9 cellular contexts compared by ENCODE assay signal in the genomic region with DNA sequence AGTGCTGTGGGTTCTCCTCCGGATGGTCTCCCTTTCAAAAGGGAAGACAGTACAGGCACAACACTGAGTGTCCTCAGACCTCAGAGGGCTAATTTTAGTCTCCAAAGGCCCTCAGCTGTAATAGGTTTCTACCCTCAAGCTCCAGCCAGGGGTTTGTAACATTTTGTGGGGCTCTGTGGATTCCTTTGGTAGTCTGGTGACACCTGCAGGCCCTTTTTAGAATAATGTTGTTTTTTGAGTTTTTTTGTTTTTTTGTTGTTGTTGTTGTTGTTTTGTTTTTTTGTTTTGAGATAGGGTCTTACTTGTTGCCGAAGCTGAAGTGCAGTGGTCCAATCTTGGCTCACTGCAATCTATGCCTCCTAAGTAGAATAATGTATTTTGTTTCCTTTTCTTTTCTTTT. TPM values are rescaled to one million over a fixed set of nuclear protein-coding genes. Genes with fewer than 3 reads are reported as not detected.
A peak's percentile ranks its signal among the peaks of the same experiment; 100 is the strongest.
DNase-seq lines count a peak whose midpoint lies in the region; ATAC-seq, FAIRE-seq and TF ChIP-seq lines count a peak whose summit lies in the region.
"Had no signal": no experiment of that assay in that cellular context is flagged by ENCODE, and none has a peak within 500 bp of the region (broad histone marks: within the 10 kb centered on the region; RNA-seq: fewer than 3 reads in every experiment).

No MANE protein-coding gene starts in this region.

- H3K9ac ChIP-seq in HCT116 (ENCODE audit: low read length) = no peak overlapping the region
- H3K9ac ChIP-seq in adipocyte (ENCODE audit: low read length) = no peak overlapping the region
- H3K9ac ChIP-seq in kidney (ENCODE audit: low read length in 2 of 2) = no peak overlapping the region

- intact Hi-C loops in HCT116 (cut with micrococcal nuclease) (loop anchor here (1.0 to 5.0 kb wide), 2 partner anchors 78 to 306 kb away; no protein-coding TSS in a partner anchor), kidney (cut with DNase I) (no loop called here)

- TF ChIP-seq CTCF in AG04450 (IDR thresholded peaks at IDR 0.05; ENCODE audit: low read depth, low read length) (peak; percentile 47), HCT116 (IDR thresholded peaks at IDR 0.05 in 2 of 3, conservative IDR thresholded peaks at IDR 0.05 in 1 of 3; ENCODE audit: borderline replicate concordance in 1 of 3, insufficient read depth in 1 of 3, low read depth in 2 of 3, low read length in 2 of 3) (peak; percentile 20 to 57 (median 44); a peak in 4 of 6 replicates), kidney (IDR thresholded peaks at IDR 0.05; ENCODE audit: borderline replicate concordance, extremely low read depth, insufficient read depth) (peak; percentile 30)

- no peak overlapping the region for H3K4me3 ChIP-seq in AG04450 (ENCODE audit: low read depth, low read length)
- no peak overlapping the region for H3K4me3 ChIP-seq in HCT116 (replicated peaks in 1 of 2; ENCODE audit: low read depth in 1 of 2, low read length in 2 of 2)
- no peak overlapping the region for H3K4me3 ChIP-seq in adipocyte (ENCODE audit: low read length)
- no peak overlapping the region for H3K4me3 ChIP-seq in kidney (ENCODE audit: low read length in 2 of 2)
- H3K4me3 ChIP-seq: pancreas had no signal

- no peaks in the 10 kb centered on the region for H3K9me2 ChIP-seq in HCT116 (ENCODE audit: insufficient read depth)

- no peak for TF ChIP-seq POLR2A in HCT116 (IDR thresholded peaks at IDR 0.05; ENCODE audit: borderline replicate concordance, extremely low read depth, insufficient read depth, insufficient read length)

- no peak for FAIRE-seq in kidney (lab: Jason Lieb, UNC)
- FAIRE-seq: pancreas had no signal

- H2AFZ ChIP-seq in HCT116 (ENCODE audit: low read depth, low read length, poor library complexity, severe bottlenecking) = no peak overlapping the region

- H3K79me2 ChIP-seq in HCT116 (ENCODE audit: insufficient read depth, low read length) = peaks cover 6% of the 10 kb centered on the region; the same call in 1 of the 2 replicates

- no peak overlapping the region for H3K27ac ChIP-seq in AG04450 (ENCODE audit: low read depth, low read length)
- no peak overlapping the region for H3K27ac ChIP-seq in HCT116 (ENCODE audit: low read depth, low read length)
- H3K27ac ChIP-seq in kidney (ENCODE audit: low read depth in 2 of 2, low read length in 2 of 2) = no peak overlapping the region
- H3K27ac ChIP-seq: pancreas had no signal

- POLR2A ChIA-PET in AG04450 (lab: Yijun Ruan, JAX) = no interaction called here
- POLR2A ChIA-PET in HCT116 (lab: Charles Lee) = no interaction called here

- CTCF ChIA-PET in AG04450 (lab: Charles Lee) = interaction anchor here (0.7 to 3.9 kb wide), 13 partner anchors 10 to 307 kb away, joined by 3 to 55 read pairs (median 4); a partner anchor contains a TSS
- CTCF ChIA-PET in HCT116 (lab: Charles Lee) = interaction anchor here (0.7 to 1.6 kb wide), 7 partner anchors 11 to 285 kb away, joined by 3 to 10 read pairs (median 4); no protein-coding TSS in a partner anchor

- H3K36me3 ChIP-seq in HCT116 (ENCODE audit: control insufficient read depth in 1 of 2, insufficient read depth in 2 of 2, low read length in 2 of 2) = peaks cover 5 to 20% of the 10 kb centered on the region in 2 experiments; a peak in 2 of 4 replicates
- H3K36me3 ChIP-seq in adipocyte (ENCODE audit: control insufficient read depth, insufficient read depth, low read length, severe bottlenecking) = peaks cover 29% of the 10 kb centered on the region
- peaks cover 6 to 11% of the 10 kb centered on the region in 2 donors for H3K36me3 ChIP-seq in kidney (ENCODE audit: control insufficient read depth in 1 of 2, insufficient read depth in 2 of 2, low read length in 2 of 2)
- H3K36me3 ChIP-seq: pancreas had no signal

- H4K20me1 ChIP-seq in HCT116 (ENCODE audit: insufficient read depth) = no peaks in the 10 kb centered on the region

- no peak for ATAC-seq in HCT116
- ATAC-seq in GM18511 (IDR thresholded peaks at IDR 0.05; ENCODE audit: unreplicated experiment) = no peak

- RAD21 ChIA-PET in HCT116 (lab: Charles Lee; ENCODE audit: low non-redundant PET in 1 of 2, low total read pairs in 2 of 2, uncharacterized antibody in 2 of 2, unreplicated experiment in 2 of 2) = interaction anchor here in 1 of 2 experiments (0.7 kb wide), 1 partner anchor 135 kb away, joined by 3 read pairs; no protein-coding TSS in a partner anchor

- peak; percentile 68 for TF ChIP-seq RAD21 in HCT116 (IDR thresholded peaks at IDR 0.05; ENCODE audit: low read depth)

- H3K4me1 ChIP-seq in HCT116 (ENCODE audit: control insufficient read depth in 1 of 2, insufficient read depth in 2 of 2, low read length in 2 of 2) = no peaks in the 10 kb centered on the region
- H3K4me1 ChIP-seq in adipocyte (ENCODE audit: control insufficient read depth, insufficient read depth, low read length) = peaks cover 33% of the 10 kb centered on the region
- H3K4me1 ChIP-seq in kidney (ENCODE audit: control insufficient read depth in 1 of 2, insufficient read depth in 1 of 2, low read depth in 1 of 2, low read length in 2 of 2) = no peaks in the 10 kb centered on the region
- H3K4me1 ChIP-seq: pancreas had no signal

- no peak overlapping the region for H3K4me2 ChIP-seq in HCT116 (ENCODE audit: low read length)

- DNase-seq in AG04450 (ENCODE audit: low read depth, low spot score) (no peak), HCT116 (ENCODE audit: low read depth, low spot score) (no peak), adipocyte (ENCODE audit: low read depth) (peak; percentile 59), kidney (no peak), NCI-H2029 treated with DMSO at 0.1 percent for 48 hours (lab: John Stamatoyannopoulos, UW) (no peak), germinal center (ENCODE audit: low spot score) (no peak)
- no peak for DNase-seq in stimulated activated CD4-positive, alpha-beta T cell treated with anti-CD3 and anti-CD28 coated beads, Interleukin-15, amount 100 ng/mL, for 24 hours
- DNase-seq: pancreas had no signal

- no peaks in the 10 kb centered on the region for H3K27me3 ChIP-seq in AG04450 (ENCODE audit: control insufficient read depth, insufficient read depth, low read length)
- H3K27me3 ChIP-seq in HCT116 (ENCODE audit: insufficient read depth, low read length) = no peaks in the 10 kb centered on the region
- H3K27me3 ChIP-seq in adipocyte (replicated peaks; ENCODE audit: control insufficient read depth, insufficient read depth, low read length) = no peaks in the 10 kb centered on the region
- H3K27me3 ChIP-seq: pancreas had no signal

- H3K9me3 ChIP-seq in AG04450 (ENCODE audit: control insufficient read depth, insufficient read depth, low read length) (no peaks in the 10 kb centered on the region), HCT116 (ENCODE audit: control insufficient read depth in 1 of 2, insufficient read depth in 1 of 2, low read depth in 1 of 2, low read length in 2 of 2) (no peaks in the 10 kb centered on the region), adipocyte (ENCODE audit: control insufficient read depth, low read length) (no peaks in the 10 kb centered on the region), kidney (ENCODE audit: control insufficient read depth in 1 of 2, low read length in 2 of 2) (no peaks in the 10 kb centered on the region)
- H3K9me3 ChIP-seq: pancreas had no signal

- BruUV-seq in HCT116 (replicated peaks; lab: Mats Ljungman, UMichigan) = no TSS peak

TF ChIP-seq in HCT116, 20 proteins besides CTCF, POLR2A, EP300 and RAD21 (continues in another document):
- TF ChIP-seq, protein P1, sequence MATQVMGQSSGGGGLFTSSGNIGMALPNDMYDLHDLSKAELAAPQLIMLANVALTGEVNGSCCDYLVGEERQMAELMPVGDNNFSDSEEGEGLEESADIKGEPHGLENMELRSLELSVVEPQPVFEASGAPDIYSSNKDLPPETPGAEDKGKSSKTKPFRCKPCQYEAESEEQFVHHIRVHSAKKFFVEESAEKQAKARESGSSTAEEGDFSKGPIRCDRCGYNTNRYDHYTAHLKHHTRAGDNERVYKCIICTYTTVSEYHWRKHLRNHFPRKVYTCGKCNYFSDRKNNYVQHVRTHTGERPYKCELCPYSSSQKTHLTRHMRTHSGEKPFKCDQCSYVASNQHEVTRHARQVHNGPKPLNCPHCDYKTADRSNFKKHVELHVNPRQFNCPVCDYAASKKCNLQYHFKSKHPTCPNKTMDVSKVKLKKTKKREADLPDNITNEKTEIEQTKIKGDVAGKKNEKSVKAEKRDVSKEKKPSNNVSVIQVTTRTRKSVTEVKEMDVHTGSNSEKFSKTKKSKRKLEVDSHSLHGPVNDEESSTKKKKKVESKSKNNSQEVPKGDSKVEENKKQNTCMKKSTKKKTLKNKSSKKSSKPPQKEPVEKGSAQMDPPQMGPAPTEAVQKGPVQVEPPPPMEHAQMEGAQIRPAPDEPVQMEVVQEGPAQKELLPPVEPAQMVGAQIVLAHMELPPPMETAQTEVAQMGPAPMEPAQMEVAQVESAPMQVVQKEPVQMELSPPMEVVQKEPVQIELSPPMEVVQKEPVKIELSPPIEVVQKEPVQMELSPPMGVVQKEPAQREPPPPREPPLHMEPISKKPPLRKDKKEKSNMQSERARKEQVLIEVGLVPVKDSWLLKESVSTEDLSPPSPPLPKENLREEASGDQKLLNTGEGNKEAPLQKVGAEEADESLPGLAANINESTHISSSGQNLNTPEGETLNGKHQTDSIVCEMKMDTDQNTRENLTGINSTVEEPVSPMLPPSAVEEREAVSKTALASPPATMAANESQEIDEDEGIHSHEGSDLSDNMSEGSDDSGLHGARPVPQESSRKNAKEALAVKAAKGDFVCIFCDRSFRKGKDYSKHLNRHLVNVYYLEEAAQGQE (IDR thresholded peaks at IDR 0.05; ENCODE audit: low read depth) = no peak
- TF ChIP-seq ZNF274 (IDR thresholded peaks at IDR 0.05; ENCODE audit: low read depth, low read length) (no peak), EZH2 (IDR thresholded peaks at IDR 0.05) (no peak), SRF (IDR thresholded peaks at IDR 0.05; ENCODE audit: low read depth) (no peak), JUND (IDR thresholded peaks at IDR 0.05) (no peak), EZH2phosphoT487 (IDR thresholded peaks at IDR 0.05; ENCODE audit: borderline replicate concordance) (no peak), TCF7L2 (IDR thresholded peaks at IDR 0.05; ENCODE audit: borderline replicate concordance, extremely low read depth, insufficient read depth, insufficient read length) (no peak), FOSL1 (IDR thresholded peaks at IDR 0.05; ENCODE audit: low read depth) (no peak), YY1 (IDR thresholded peaks at IDR 0.05; ENCODE audit: extremely low read depth, insufficient replicate concordance, low read depth, low read length) (no peak)

RNA-seq across cellular contexts. Expression of a gene that starts 15.0 kb away (rescaled TPM):
- polyA plus RNA-seq in AG04450 (2011; rRNA removed) (1.6 and 2.0 TPM in 2 replicates), kidney (ENCODE audit: insufficient read depth, low read depth, low replicate concordance) (9.1 TPM)
- 2.3 and 2.9 TPM in 2 replicates for polyA minus RNA-seq in AG04450 (2011; rRNA and poly(A)+ RNA removed)
- total RNA-seq in HCT116 (2021; ENCODE audit: unreplicated experiment) (27.6 TPM), kidney (13.2 TPM)
- polyA plus RNA-seq in HCT116 (2012) = 9.0 and 9.7 TPM in 2 replicates

RNA-seq across cellular contexts. Expression of a gene that starts 34.5 kb away (rescaled TPM):
- 3.3 and 4.1 TPM in 2 replicates for polyA plus RNA-seq in AG04450 (2011; rRNA removed)
- 2.0 TPM in 2 replicates for polyA minus RNA-seq in AG04450 (2011; rRNA and poly(A)+ RNA removed)
- 9.8 TPM for total RNA-seq in HCT116 (2021; ENCODE audit: unreplicated experiment)
- 5.0 and 5.1 TPM in 2 replicates for polyA plus RNA-seq in HCT116 (2012)
- total RNA-seq in kidney = 3.8 TPM
- polyA plus RNA-seq in kidney (ENCODE audit: insufficient read depth, low read depth, low replicate concordance) = 11.3 TPM
